Comparison of ENCODE assay signal across 1 cellular context in the genomic region with DNA sequence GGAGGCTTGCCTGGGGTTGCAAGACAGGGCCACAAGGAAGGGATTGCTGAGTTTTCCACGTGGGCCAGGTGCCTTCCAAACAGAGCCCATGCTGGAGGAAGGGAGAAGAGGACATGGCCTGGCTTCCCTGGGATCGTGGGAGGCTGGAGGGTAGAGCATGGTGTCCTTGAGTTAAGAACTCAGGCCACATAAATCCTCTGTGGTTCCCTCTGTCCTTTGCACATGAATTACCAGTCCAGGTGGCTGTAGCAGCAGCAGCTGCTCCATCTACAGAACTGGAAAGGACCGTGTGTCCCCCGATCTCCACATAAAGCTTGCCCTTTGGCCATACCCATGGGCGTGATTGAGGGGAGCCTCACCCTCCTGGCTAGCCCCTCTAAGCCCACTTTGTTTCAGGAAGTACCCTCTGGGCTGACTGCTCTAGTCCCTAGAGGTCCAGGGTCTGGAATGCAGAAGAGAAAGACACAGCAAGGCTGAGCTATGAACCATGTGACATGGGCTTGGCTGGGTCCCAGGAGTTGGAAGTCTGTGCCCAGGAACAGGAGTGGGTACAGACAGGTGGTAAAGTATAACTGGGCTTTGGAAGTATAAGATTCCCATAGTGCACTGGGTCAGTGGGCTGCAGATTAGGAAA.
TF ChIP-seq lines count a peak whose summit lies in the region.

No MANE protein-coding gene starts in this region.

TF ChIP-seq in K562, 482 proteins besides CTCF, POLR2A, EP300 and RAD21 (continued from another document):
- TF ChIP-seq USF1 (CRISPR knock-in tag; IDR thresholded peaks at IDR 0.05), result 0 out of 2 replicates have a peak, but pooled peaks have one; percentile 8
